ENCODE assay signal across 2 cellular contexts in genomic region chr6:104969785-104970581, GRCh38.
TF ChIP-seq lines count a peak whose summit lies in the region.

No MANE protein-coding gene starts in this region.

TF ChIP-seq in HepG2, 621 proteins besides CTCF, POLR2A, EP300 and RAD21 (continues in another document):
- peak; percentile 68; the same call in 1 of the 2 replicates for TF ChIP-seq ZBTB7B (CRISPR knock-in tag; IDR thresholded peaks at IDR 0.05)
- peak; percentile 26; the same call in 1 of the 2 replicates for TF ChIP-seq PAXIP1 (CRISPR knock-in tag; conservative IDR thresholded peaks at IDR 0.05)
- TF ChIP-seq TCF7 (IDR thresholded peaks at IDR 0.05; ENCODE audit: low read depth) = peak; percentile 26
- no peak for TF ChIP-seq ZHX2 (IDR thresholded peaks at IDR 0.05; ENCODE audit: low read depth)
- no peak for TF ChIP-seq ZHX2 (CRISPR knock-in tag; IDR thresholded peaks at IDR 0.05; ENCODE audit: borderline replicate concordance)
- TF ChIP-seq ATM (IDR thresholded peaks at IDR 0.05; ENCODE audit: borderline replicate concordance) = no peak
- TF ChIP-seq SOX6 (IDR thresholded peaks at IDR 0.05) = no peak
- peak; percentile 11; the same call in 1 of the 2 replicates for TF ChIP-seq SOX6 (CRISPR knock-in tag; IDR thresholded peaks at IDR 0.05)
- peak; percentile 31; the same call in 1 of the 2 replicates for TF ChIP-seq FOXP4 (CRISPR knock-in tag; IDR thresholded peaks at IDR 0.05)

TF ChIP-seq in endothelial cell of umbilical vein, 7 proteins besides CTCF, POLR2A, EP300 and RAD21:
- TF ChIP-seq EZH2 (IDR thresholded peaks at IDR 0.05; ENCODE audit: borderline replicate concordance, low read depth, low read length, severe bottlenecking) (no peak), FOS (IDR thresholded peaks at IDR 0.05; ENCODE audit: borderline replicate concordance, insufficient read depth, low read length) (no peak), GATA2 (IDR thresholded peaks at IDR 0.05; ENCODE audit: insufficient read depth, insufficient read length, low read depth, low read length) (no peak), JUN (IDR thresholded peaks at IDR 0.05; ENCODE audit: borderline replicate concordance, insufficient read depth, insufficient read length, low read depth) (no peak), MAX (IDR thresholded peaks at IDR 0.05; ENCODE audit: insufficient read depth, insufficient read length) (no peak), MYC (IDR thresholded peaks at IDR 0.05; ENCODE audit: low read depth, low read length) (no peak), POLR2AphosphoS5 (IDR thresholded peaks at IDR 0.05; ENCODE audit: insufficient read depth, low read depth, low read length) (no peak)
